In genomic region chr14:76872796-76873432, GRCh38 we compare ENCODE assay signal across 9 cellular contexts. TPM values are rescaled to one million over a fixed set of nuclear protein-coding genes. Genes with fewer than 3 reads are reported as not detected.
DNase-seq lines count a peak whose midpoint lies in the region; ATAC-seq and TF ChIP-seq lines count a peak whose summit lies in the region.
"Had no signal": no experiment of that assay in that cellular context is flagged by ENCODE, and none has a peak within 500 bp of the region (broad histone marks: within the 10 kb centered on the region; RNA-seq: fewer than 3 reads in every experiment).

No MANE protein-coding gene starts in this region.

- DNase-seq in NCI-H2107 treated with DMSO at 0.1 percent for 48 hours (lab: John Stamatoyannopoulos, UW; ENCODE audit: unreplicated experiment) (peak; percentile 62), NCI-H2107 (lab: John Stamatoyannopoulos, UW) (no peak), NCI-H1694 treated with DMSO at 0.1 percent for 48 hours (lab: John Stamatoyannopoulos, UW) (peak; percentile 66), chondrocyte (ENCODE audit: low spot score) (no peak), lower lobe of right lung (peak; percentile 71), putamen (ENCODE audit: low spot score) (no peak)
- DNase-seq in activated CD4-positive, alpha-beta T cell treated with anti-CD3 and anti-CD28 coated beads for 36 hours: peak; percentile 80
- peak; percentile 25 for DNase-seq in stimulated activated CD8-positive, alpha-beta memory T cell treated with anti-CD3 and anti-CD28 coated beads, Interleukin-15, amount 100 ng/mL, for 24 hours (ENCODE audit: low read depth)

- H3K27me3 ChIP-seq in lower lobe of right lung (ENCODE audit: low read depth): peaks cover 5% of the 10 kb centered on the region

- H3K4me3 Mint-ChIP-seq in activated CD4-positive, alpha-beta T cell treated with anti-CD3 and anti-CD28 coated beads for 36 hours: no peak overlapping the region
- H3K4me3 Mint-ChIP-seq in chondrocyte (ENCODE audit: unreplicated experiment): no peak overlapping the region

- no peaks in the 10 kb centered on the region for H3K36me3 Mint-ChIP-seq in activated CD4-positive, alpha-beta T cell treated with anti-CD3 and anti-CD28 coated beads for 36 hours (ENCODE audit: low read depth)
- no peaks in the 10 kb centered on the region for H3K36me3 Mint-ChIP-seq in chondrocyte (ENCODE audit: low read depth)

- POLR2A ChIA-PET in activated CD4-positive, alpha-beta T cell treated with anti-CD3 and anti-CD28 coated beads for 36 hours (lab: Charles Lee): no interaction called here

- TF ChIP-seq CTCF in chondrocyte (IDR thresholded peaks at IDR 0.05) (peak; percentile 92), lower lobe of right lung (IDR thresholded peaks at IDR 0.05) (peak; percentile 92)

- peaks cover 9% of the 10 kb centered on the region for H3K4me1 ChIP-seq in lower lobe of right lung

- no peak overlapping the region for H3K27ac Mint-ChIP-seq in activated CD4-positive, alpha-beta T cell treated with anti-CD3 and anti-CD28 coated beads for 36 hours
- H3K27ac Mint-ChIP-seq in chondrocyte (ENCODE audit: unreplicated experiment): no peak overlapping the region

- H3K27me3 Mint-ChIP-seq in activated CD4-positive, alpha-beta T cell treated with anti-CD3 and anti-CD28 coated beads for 36 hours: no peaks in the 10 kb centered on the region
- peaks cover 11% of the 10 kb centered on the region for H3K27me3 Mint-ChIP-seq in chondrocyte (ENCODE audit: low read depth)

- no peak overlapping the region for H3K4me3 ChIP-seq in lower lobe of right lung

- H3K36me3 ChIP-seq in lower lobe of right lung: no peaks in the 10 kb centered on the region

- no peaks in the 10 kb centered on the region for H3K9me3 ChIP-seq in lower lobe of right lung

- intact Hi-C loops in activated CD4-positive, alpha-beta T cell treated with anti-CD3 and anti-CD28 coated beads for 36 hours (cut with DNase I, micrococcal nuclease): loop anchor here (1.0 to 5.0 kb wide), 4 partner anchors 39 to 444 kb away; no protein-coding TSS in a partner anchor
- intact Hi-C loops in lower lobe of right lung (cut with DNase I): no loop called here

- ATAC-seq in activated CD4-positive, alpha-beta T cell treated with anti-CD3 and anti-CD28 coated beads for 36 hours: peak; percentile 68
- peak; percentile 63 for ATAC-seq in lower lobe of right lung

- H3K27ac ChIP-seq in lower lobe of right lung: no peak overlapping the region

- CTCF ChIA-PET in activated CD4-positive, alpha-beta T cell treated with anti-CD3 and anti-CD28 coated beads for 36 hours (lab: Charles Lee): interaction anchor here (0.6 to 19.2 kb wide), 35 partner anchors 9 to 443 kb away, joined by 3 to 599 read pairs (median 5); partner anchors contain the start of gene ANGEL1

- peaks cover 7% of the 10 kb centered on the region for H3K4me1 Mint-ChIP-seq in activated CD4-positive, alpha-beta T cell treated with anti-CD3 and anti-CD28 coated beads for 36 hours
- no peaks in the 10 kb centered on the region for H3K4me1 Mint-ChIP-seq in chondrocyte (ENCODE audit: low read depth)

- H3K9me3 Mint-ChIP-seq in activated CD4-positive, alpha-beta T cell treated with anti-CD3 and anti-CD28 coated beads for 36 hours (ENCODE audit: low read depth): peaks cover 6% of the 10 kb centered on the region
- H3K9me3 Mint-ChIP-seq in chondrocyte (ENCODE audit: low read depth): no peaks in the 10 kb centered on the region

RNA-seq across cellular contexts. Expression of gene LRRC74A, which starts 46.7 kb away (rescaled TPM):
- total RNA-seq in activated CD4-positive, alpha-beta T cell treated with anti-CD3 and anti-CD28 coated beads for 36 hours: not detected
- total RNA-seq in chondrocyte: not detected in 3 replicates
- not detected for total RNA-seq in lower lobe of right lung
- total RNA-seq: mononuclear cell had no signal

Comparison
In these comparisons a context has a peak if more than half of its experiments do, and no peak if none do; other contexts are left out.
1. DNase-seq: peak in NCI-H2107 treated with DMSO at 0.1 percent for 48 hours (single experiment), NCI-H1694 treated with DMSO at 0.1 percent for 48 hours (single experiment), activated CD4-positive, alpha-beta T cell treated with anti-CD3 and anti-CD28 coated beads for 36 hours (single experiment), lower lobe of right lung (single experiment) and stimulated activated CD8-positive, alpha-beta memory T cell treated with anti-CD3 and anti-CD28 coated beads, Interleukin-15, amount 100 ng/mL, for 24 hours (single experiment); none in NCI-H2107 (single experiment), chondrocyte (single experiment) and putamen (single experiment).